17 cellular contexts compared by ENCODE assay signal in the genomic region with DNA sequence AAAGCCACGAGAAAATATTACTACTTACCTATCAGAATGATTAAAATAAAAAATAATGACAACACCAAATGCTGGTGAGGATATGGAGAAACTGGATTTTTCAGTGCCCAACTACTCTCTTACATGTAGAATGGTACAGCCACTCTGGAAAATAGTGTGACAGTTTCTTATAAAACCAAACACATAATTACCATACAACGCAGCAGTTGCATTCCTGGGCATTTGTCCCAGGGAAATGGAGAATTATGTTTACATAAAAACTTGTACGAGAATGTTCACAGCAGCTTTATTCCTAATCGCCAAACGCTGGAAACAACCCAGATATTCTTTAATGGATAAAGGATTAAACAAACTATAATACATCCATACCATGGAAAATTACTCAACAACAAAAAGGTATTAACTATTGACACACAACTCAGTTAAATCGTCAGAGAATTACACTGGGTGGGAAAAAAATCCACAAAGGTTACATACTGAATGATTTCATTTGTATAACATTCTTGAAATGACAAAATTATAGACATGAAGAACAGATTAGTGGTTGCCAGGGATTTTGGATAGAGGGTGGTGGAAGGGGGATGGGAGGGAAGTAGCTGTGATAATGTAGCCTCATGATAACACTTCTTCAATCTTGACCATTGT. TPM values are rescaled to one million over a fixed set of nuclear protein-coding genes. Genes with fewer than 3 reads are reported as not detected.
DNase-seq lines count a peak whose midpoint lies in the region; TF ChIP-seq lines count a peak whose summit lies in the region.
"Had no signal": no experiment of that assay in that cellular context is flagged by ENCODE, and none has a peak within 500 bp of the region (broad histone marks: within the 10 kb centered on the region; RNA-seq: fewer than 3 reads in every experiment).

No MANE protein-coding gene starts in this region.

- TF ChIP-seq CTCF in 22Rv1 (IDR thresholded peaks at IDR 0.05): no peak
- TF ChIP-seq CTCF in fibroblast of the aortic adventitia (IDR thresholded peaks at IDR 0.05; ENCODE audit: insufficient read depth, low read length): no peak

- no peaks in the 10 kb centered on the region for H3K9me3 ChIP-seq in SJSA1 (replicated peaks)
- H3K9me3 ChIP-seq: upper lobe of right lung had no signal

- H3K4me3 ChIP-seq in SJSA1 (no peak overlapping the region), fibroblast of the aortic adventitia (ENCODE audit: low read depth, low read length) (no peak overlapping the region)
- H3K4me3 ChIP-seq: upper lobe of right lung had no signal

- no peaks in the 10 kb centered on the region for H3K27me3 ChIP-seq in SJSA1 (replicated peaks)
- H3K27me3 ChIP-seq: upper lobe of right lung had no signal

- DNase-seq in ELR (ENCODE audit: low read depth): peak; percentile 50
- peak in 1 of 2 experiments; percentile 83 for DNase-seq in SJSA1 (ENCODE audit: low read depth in 1 of 2, low spot score in 2 of 2)
- peak; percentile 44 for DNase-seq in fibroblast of the aortic adventitia (ENCODE audit: low read depth)
- no peak for DNase-seq in GM19240 (ENCODE audit: insufficient read length, low spot score)
- no peak for DNase-seq in NK-92 (lab: John Stamatoyannopoulos, UW; ENCODE audit: unreplicated experiment)
- no peak for DNase-seq in SW 1271 (lab: John Stamatoyannopoulos, UW)
- DNase-seq in A172 (ENCODE audit: low spot score): no peak
- DNase-seq: activated CD4-positive, alpha-beta T cell treated with anti-CD3 and anti-CD28 coated beads, Interleukin-2, amount 50 U/mL, for 4 hours; activated naive CD8-positive, alpha-beta T cell treated with anti-CD3 and anti-CD28 coated beads for 36 hours; activated T-cell treated with anti-CD3 and anti-CD28 coated beads, Interleukin-2, amount 50 U/mL, for 24 hours; caudate nucleus; KBM-7; NCI-H1417 treated with DMSO at 0.1 percent for 48 hours; occipital lobe; T-helper 9 cell; upper lobe of right lung had no signal

- H3K4me1 ChIP-seq in SJSA1 (replicated peaks): peaks cover 32% of the 10 kb centered on the region

- no peaks in the 10 kb centered on the region for H3K36me3 ChIP-seq in SJSA1
- H3K36me3 ChIP-seq: upper lobe of right lung had no signal

- H3K27ac ChIP-seq in 22Rv1 (0 out of 2 replicates have a peak overlapping the region, but pooled peaks have one; percentile 3), SJSA1 (peak overlapping the region; percentile 91)
- H3K27ac ChIP-seq: upper lobe of right lung had no signal

RNA-seq across cellular contexts. Expression of a gene that starts 35.4 kb away (rescaled TPM):
- total RNA-seq in SJSA1 (2014; rRNA removed; shearing (Covaris generic)): 10.5 and 16.0 TPM in 2 replicates
- 27.8 and 61.2 TPM in 2 replicates for total RNA-seq in fibroblast of the aortic adventitia (ENCODE audit: low replicate concordance)
- total RNA-seq in A172 (2014; rRNA removed; shearing (Covaris generic)): 18.3 and 24.1 TPM in 2 replicates

RNA-seq across cellular contexts. Expression of a gene that starts 39.0 kb away (rescaled TPM):
- total RNA-seq in SJSA1 (2014; rRNA removed; shearing (Covaris generic)): 31.1 and 42.8 TPM in 2 replicates
- 29.0 and 36.4 TPM in 2 replicates for total RNA-seq in fibroblast of the aortic adventitia (ENCODE audit: low replicate concordance)
- total RNA-seq in A172 (2014; rRNA removed; shearing (Covaris generic)): 26.5 and 56.3 TPM in 2 replicates

Comparison
In these comparisons a context has a peak if more than half of its experiments do, and no peak if none do; other contexts are left out.
1. DNase-seq: peak in ELR (single experiment) and fibroblast of the aortic adventitia (single experiment); none in GM19240 (single experiment), NK-92 (single experiment), SW 1271 (0 of 2) and A172 (single experiment).